In the genomic region with DNA sequence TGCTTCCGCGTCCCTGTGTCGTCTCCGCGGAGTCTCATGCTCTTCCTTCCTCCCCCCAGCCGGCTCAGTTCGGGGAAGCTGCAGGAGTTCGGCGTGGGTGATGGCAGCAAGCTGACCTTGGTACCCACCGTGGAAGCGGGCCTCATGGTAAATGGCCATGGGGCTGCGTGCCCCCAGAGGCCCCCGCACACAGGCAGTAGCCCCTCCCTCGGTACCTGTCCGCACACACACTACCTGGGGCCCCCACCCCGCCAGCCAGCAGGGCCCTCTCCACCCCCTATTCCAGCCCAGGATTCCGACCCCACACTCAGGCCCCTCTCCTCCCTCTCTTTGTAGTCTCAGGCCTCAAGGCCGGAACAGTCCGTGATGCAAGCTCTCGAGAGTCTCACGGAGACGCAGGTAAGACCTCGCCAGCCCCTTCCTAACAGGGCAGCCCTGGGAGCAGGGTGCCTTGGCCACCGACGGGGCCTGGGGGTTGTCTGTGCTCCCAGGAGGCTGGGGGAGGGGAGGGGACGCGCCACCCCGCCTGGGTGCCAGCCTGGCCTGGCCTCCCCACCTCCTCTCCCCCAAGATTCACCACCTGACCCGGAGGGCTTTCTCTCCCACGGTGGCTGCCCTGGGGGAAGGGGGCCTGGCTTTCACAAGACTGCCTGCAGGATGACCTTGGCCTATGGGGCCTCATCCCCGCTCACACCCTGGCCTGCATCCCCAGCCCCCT, we compare ENCODE assay signal across 6 cellular contexts. TPM values are rescaled to one million over a fixed set of nuclear protein-coding genes. Genes with fewer than 3 reads are reported as not detected.
DNase-seq lines count a peak whose midpoint lies in the region; ATAC-seq and TF ChIP-seq lines count a peak whose summit lies in the region.

No MANE protein-coding gene starts in this region.

- no peak for ATAC-seq in HG02759 (IDR thresholded peaks at IDR 0.05; ENCODE audit: unreplicated experiment)

- no peak for TF ChIP-seq CTCF in epithelial cell of proximal tubule (conservative IDR thresholded peaks at IDR 0.05; ENCODE audit: low read depth, low read length)

- DNase-seq in GDM1 (lab: John Stamatoyannopoulos, UW) (peak; percentile 77), T-helper 1 cell (peak in 4 of 5 donors; percentile 56 to 76 (median 65)), epithelial cell of proximal tubule (ENCODE audit: low read depth) (no peak), NCI-H446 (lab: John Stamatoyannopoulos, UW) (no peak)

- H3K4me3 ChIP-seq in epithelial cell of proximal tubule (ENCODE audit: low read depth, low read length) (peak overlapping the region; percentile 88), skin epidermis (peak overlapping the region; percentile 68 to 94 (median 88))

- peak overlapping the region; percentile 61 to 100 (median 98) for H3K27ac ChIP-seq in skin epidermis

RNA-seq across cellular contexts. Expression of gene MIDN, which starts 3.3 kb away (rescaled TPM):
- total RNA-seq in epithelial cell of proximal tubule = 44.1 and 66.3 TPM in 2 replicates

RNA-seq across cellular contexts. Expression of gene ATP5F1D, which starts 10.1 kb away (rescaled TPM):
- 110 and 114 TPM in 2 replicates for total RNA-seq in epithelial cell of proximal tubule

RNA-seq across cellular contexts. Expression of gene CBARP, which starts 13.9 kb away (rescaled TPM):
- total RNA-seq in epithelial cell of proximal tubule = 6.8 and 9.7 TPM in 2 replicates

RNA-seq across cellular contexts. Expression of gene CIRBP, which starts 17.5 kb away (rescaled TPM):
- 165 and 317 TPM in 2 replicates for total RNA-seq in epithelial cell of proximal tubule

RNA-seq across cellular contexts. Expression of gene FAM174C, which starts 23.7 kb away (rescaled TPM):
- total RNA-seq in epithelial cell of proximal tubule = 123 and 124 TPM in 2 replicates

Comparison
In these comparisons a context has a peak if more than half of its experiments do, and no peak if none do; other contexts are left out.
1. DNase-seq: peak in GDM1 (single experiment) and T-helper 1 cell (4 of 5); none in epithelial cell of proximal tubule (single experiment) and NCI-H446 (0 of 2).